Comparison of ENCODE assay signal across 34 cellular contexts in genomic region chr12:91267039-91267438, GRCh38.
"Had no signal": no experiment of that assay in that cellular context is flagged by ENCODE, and none has a peak within 500 bp of the region (broad histone marks: within the 10 kb centered on the region; RNA-seq: fewer than 3 reads in every experiment).

No MANE protein-coding gene starts in this region.

- H3K4me1 ChIP-seq: adrenal gland, body of pancreas had no signal

- H3K36me3 Mint-ChIP-seq: activated CD4-positive, alpha-beta memory T cell treated with anti-CD3 and anti-CD28 coated beads for 36 hours; activated CD8-positive, alpha-beta memory T cell treated with anti-CD3 and anti-CD28 coated beads, Interleukin-2, amount 10 ng/mL, durations not matched to agents 7 days and 5 days; activated naive CD4-positive, alpha-beta T cell treated with anti-CD3 and anti-CD28 coated beads, Interleukin-2, amount 50 U/mL, for 24 hours; activated naive CD8-positive, alpha-beta T cell treated with anti-CD3 and anti-CD28 coated beads for 36 hours had no signal

- H3K27ac Mint-ChIP-seq: activated CD4-positive, alpha-beta memory T cell treated with anti-CD3 and anti-CD28 coated beads for 36 hours; activated CD4-positive, alpha-beta T cell treated with anti-CD3 and anti-CD28 coated beads for 36 hours; activated CD4-positive, alpha-beta T cell treated with anti-CD3 and anti-CD28 coated beads, Interleukin-2, amount 10 ng/mL, durations not matched to agents 24 days and 14 days; activated CD8-positive, alpha-beta memory T cell treated with anti-CD3 and anti-CD28 coated beads, Interleukin-2, amount 10 ng/mL, durations not matched to agents 7 days and 5 days; activated CD8-positive, alpha-beta T cell treated with anti-CD3 and anti-CD28 coated beads, Interleukin-2, amount 10 ng/mL, durations not matched to agents 7 days and 5 days; activated naive CD4-positive, alpha-beta T cell treated with anti-CD3 and anti-CD28 coated beads for 36 hours; activated naive CD4-positive, alpha-beta T cell treated with anti-CD3 and anti-CD28 coated beads, Interleukin-2, amount 50 U/mL, for 24 hours; activated naive CD8-positive, alpha-beta T cell treated with anti-CD3 and anti-CD28 coated beads for 36 hours; activated naive CD8-positive, alpha-beta T cell treated with anti-CD3 and anti-CD28 coated beads, Interleukin-2, amount 50 U/mL, for 24 hours; activated T-helper 1 cell treated with anti-CD3 and anti-CD28 coated beads, Interleukin-12 subunit alpha, Interleukin-12 subunit beta, Interleukin-2, Interleukin-4 antibody, amounts not matched to agents 30 ng/mL and 10 ng/mL and 1 ng/mL, durations not matched to agents 14 hours and 24 hours and 36 hours; activated T-helper 2 cell treated with anti-CD3 and anti-CD28 coated beads, Interferon-gamma antibody, Interleukin-2, Interleukin-4, amounts not matched to agents 10 μg/mL and 5 μg/mL and 100 μg/mL, durations not matched to agents 14 hours and 24 hours and 36 hours; effector memory CD8-positive, alpha-beta T cell; T-helper 17 cell; T-helper 2 cell treated with Interferon-gamma antibody and Interleukin-4, amounts not matched to agents 5 μg/mL and 100 μg/mL, for 36 hours had no signal

- H3K4me3 ChIP-seq: adrenal gland, body of pancreas, coronary artery, esophagus muscularis mucosa, gastroesophageal sphincter had no signal

- H3K27me3 ChIP-seq: adrenal gland, body of pancreas, esophagus muscularis mucosa, gastroesophageal sphincter had no signal

- H3K36me3 ChIP-seq: adrenal gland, esophagus muscularis mucosa, gastroesophageal sphincter had no signal

- H3K27me3 Mint-ChIP-seq: activated CD4-positive, alpha-beta T cell treated with anti-CD3 and anti-CD28 coated beads, Interleukin-2, amount 10 ng/mL, durations not matched to agents 24 days and 14 days; activated CD8-positive, alpha-beta memory T cell treated with anti-CD3 and anti-CD28 coated beads, Interleukin-2, amount 10 ng/mL, durations not matched to agents 7 days and 5 days; effector memory CD8-positive, alpha-beta T cell had no signal

- H3K4me3 Mint-ChIP-seq: activated CD4-positive, alpha-beta memory T cell treated with anti-CD3 and anti-CD28 coated beads for 36 hours; activated CD4-positive, alpha-beta T cell treated with anti-CD3 and anti-CD28 coated beads for 36 hours; activated CD4-positive, alpha-beta T cell treated with anti-CD3 and anti-CD28 coated beads, Interleukin-2, amount 10 ng/mL, durations not matched to agents 24 days and 14 days; activated CD8-positive, alpha-beta memory T cell treated with anti-CD3 and anti-CD28 coated beads, Interleukin-2, amount 10 ng/mL, durations not matched to agents 7 days and 5 days; activated CD8-positive, alpha-beta T cell treated with anti-CD3 and anti-CD28 coated beads, Interleukin-2, amount 10 ng/mL, durations not matched to agents 7 days and 5 days; activated naive CD4-positive, alpha-beta T cell treated with anti-CD3 and anti-CD28 coated beads for 36 hours; activated naive CD4-positive, alpha-beta T cell treated with anti-CD3 and anti-CD28 coated beads, Interleukin-2, amount 50 U/mL, for 24 hours; activated naive CD8-positive, alpha-beta T cell treated with anti-CD3 and anti-CD28 coated beads for 36 hours; activated naive CD8-positive, alpha-beta T cell treated with anti-CD3 and anti-CD28 coated beads, Interleukin-2, amount 50 U/mL, for 24 hours; activated T-helper 1 cell treated with anti-CD3 and anti-CD28 coated beads, Interleukin-12 subunit alpha, Interleukin-12 subunit beta, Interleukin-2, Interleukin-4 antibody, amounts not matched to agents 30 ng/mL and 10 ng/mL and 1 ng/mL, durations not matched to agents 14 hours and 24 hours and 36 hours; central memory CD8-positive, alpha-beta T cell; effector memory CD8-positive, alpha-beta T cell; T-helper 17 cell; T-helper 2 cell treated with Interferon-gamma antibody and Interleukin-4, amounts not matched to agents 5 μg/mL and 100 μg/mL, for 36 hours had no signal

- DNase-seq: activated CD4-positive, alpha-beta memory T cell treated with anti-CD3 and anti-CD28 coated beads for 36 hours; activated CD4-positive, alpha-beta T cell treated with anti-CD3 and anti-CD28 coated beads for 36 hours; activated CD4-positive, alpha-beta T cell treated with anti-CD3 and anti-CD28 coated beads, Interleukin-2, amount 10 ng/mL, durations not matched to agents 24 days and 14 days; activated CD4-positive, CD25-positive, alpha-beta regulatory T cell; activated CD4-positive, CD25-positive, alpha-beta regulatory T cell treated with anti-CD3 and anti-CD28 coated beads, Interleukin-2, amount 50 U/mL, for 72 hours; activated CD8-positive, alpha-beta memory T cell treated with anti-CD3 and anti-CD28 coated beads, Interleukin-2, amount 10 ng/mL, durations not matched to agents 7 days and 5 days; activated CD8-positive, alpha-beta memory T cell treated with anti-CD3 and anti-CD28 coated beads, Interleukin-2, amount 50 U/mL, for 4 hours; activated CD8-positive, alpha-beta T cell treated with anti-CD3 and anti-CD28 coated beads, Interleukin-2, amount 10 ng/mL, durations not matched to agents 7 days and 5 days; activated effector memory CD4-positive, alpha-beta T cell treated with anti-CD3 and anti-CD28 coated beads, Interleukin-2, amount 50 U/mL, for 16 hours; activated naive CD4-positive, alpha-beta T cell treated with anti-CD3 and anti-CD28 coated beads for 36 hours; activated naive CD8-positive, alpha-beta T cell treated with anti-CD3 and anti-CD28 coated beads for 36 hours; activated naive CD8-positive, alpha-beta T cell treated with anti-CD3 and anti-CD28 coated beads, Interleukin-2, amount 50 U/mL, for 24 hours; activated T-cell treated with anti-CD3 and anti-CD28 coated beads, Interleukin-2, amount 50 U/mL, for 1 hour; activated T-cell treated with anti-CD3 and anti-CD28 coated beads, Interleukin-2, amount 50 U/mL, for 48 hours; adrenal gland; amygdala; aorta; body of pancreas; dermis blood vessel endothelial cell; effector CD4-positive, alpha-beta T cell; effector memory CD8-positive, alpha-beta T cell; erythroblast; foreskin melanocyte; T-helper 1 cell; T-helper 17 cell; T1000 had no signal

- H3K27ac ChIP-seq: adrenal gland, body of pancreas, coronary artery, esophagus muscularis mucosa, gastroesophageal sphincter had no signal

- H3K4me1 Mint-ChIP-seq: activated CD4-positive, alpha-beta T cell treated with anti-CD3 and anti-CD28 coated beads for 36 hours; activated CD4-positive, alpha-beta T cell treated with anti-CD3 and anti-CD28 coated beads, Interleukin-2, amount 10 ng/mL, durations not matched to agents 24 days and 14 days; activated CD8-positive, alpha-beta memory T cell treated with anti-CD3 and anti-CD28 coated beads, Interleukin-2, amount 10 ng/mL, durations not matched to agents 7 days and 5 days; activated naive CD4-positive, alpha-beta T cell treated with anti-CD3 and anti-CD28 coated beads, Interleukin-2, amount 50 U/mL, for 24 hours; activated naive CD8-positive, alpha-beta T cell treated with anti-CD3 and anti-CD28 coated beads for 36 hours; activated naive CD8-positive, alpha-beta T cell treated with anti-CD3 and anti-CD28 coated beads, Interleukin-2, amount 50 U/mL, for 24 hours; central memory CD8-positive, alpha-beta T cell; T-helper 17 cell had no signal

- H3K9me3 ChIP-seq: adrenal gland, body of pancreas, esophagus muscularis mucosa, gastroesophageal sphincter had no signal

- H3K9me3 Mint-ChIP-seq: activated CD4-positive, alpha-beta memory T cell treated with anti-CD3 and anti-CD28 coated beads for 36 hours; activated CD4-positive, alpha-beta T cell treated with anti-CD3 and anti-CD28 coated beads, Interleukin-2, amount 10 ng/mL, durations not matched to agents 24 days and 14 days; activated naive CD4-positive, alpha-beta T cell treated with anti-CD3 and anti-CD28 coated beads for 36 hours; activated naive CD4-positive, alpha-beta T cell treated with anti-CD3 and anti-CD28 coated beads, Interleukin-2, amount 50 U/mL, for 24 hours; activated naive CD8-positive, alpha-beta T cell treated with anti-CD3 and anti-CD28 coated beads for 36 hours; activated naive CD8-positive, alpha-beta T cell treated with anti-CD3 and anti-CD28 coated beads, Interleukin-2, amount 50 U/mL, for 24 hours; activated T-helper 1 cell treated with anti-CD3 and anti-CD28 coated beads, Interleukin-12 subunit alpha, Interleukin-12 subunit beta, Interleukin-2, Interleukin-4 antibody, amounts not matched to agents 30 ng/mL and 10 ng/mL and 1 ng/mL, durations not matched to agents 14 hours and 24 hours and 36 hours; activated T-helper 2 cell treated with anti-CD3 and anti-CD28 coated beads, Interferon-gamma antibody, Interleukin-2, Interleukin-4, amounts not matched to agents 10 μg/mL and 5 μg/mL and 100 μg/mL, durations not matched to agents 14 hours and 24 hours and 36 hours; central memory CD8-positive, alpha-beta T cell; effector memory CD8-positive, alpha-beta T cell; T-helper 2 cell treated with Interferon-gamma antibody and Interleukin-4, amounts not matched to agents 5 μg/mL and 100 μg/mL, for 36 hours had no signal
